In genomic region chr9:69122391-69123141, GRCh38 we compare ENCODE assay signal across 8 cellular contexts. TPM values are rescaled to one million over a fixed set of nuclear protein-coding genes. Genes with fewer than 3 reads are reported as not detected.
DNase-seq lines count a peak whose midpoint lies in the region; ATAC-seq and TF ChIP-seq lines count a peak whose summit lies in the region.

No MANE protein-coding gene starts in this region.

- H3K36me3 ChIP-seq in spleen, result no peaks in the 10 kb centered on the region

- intact Hi-C loops in spleen (cut with DNase I; ENCODE audit: low total_unique reads), result no loop called here

- peaks cover 17% of the 10 kb centered on the region for H3K27me3 Mint-ChIP-seq in T-helper 1 cell treated with Interleukin-12 subunit alpha and Interleukin-12 subunit beta and Interleukin-4 antibody, amounts not matched to agents 30 μg/mL and 1 μg/mL, for 36 hours (ENCODE audit: low read depth)

- 33 to 39% (median 36%) methylated on average over 25 to 26 of the region's 26 CpGs for WGBS in spleen, 5 donors

- DNase-seq in T-helper 1 cell (no peak), NCI-H1105 treated with DMSO at 0.1 percent for 48 hours (lab: John Stamatoyannopoulos, UW) (peak; percentile 57), astrocyte of the hippocampus (ENCODE audit: low read depth, low spot score) (peak; percentile 83), iPS-NIHi7 (ENCODE audit: extremely low spot score) (peak; percentile 42), spleen (no peak), NCI-H1048 (lab: John Stamatoyannopoulos, UW) (no peak)

- TF ChIP-seq POLR2A in spleen (IDR thresholded peaks at IDR 0.05), result no peak

- peaks cover 6 to 26% (median 20%) of the 10 kb centered on the region in 6 donors for H3K4me1 ChIP-seq in spleen

- H3K27ac ChIP-seq in spleen, result peak overlapping the region in 5 of 8 donors; percentile 9 to 70 (median 41)

- H3K4me3 Mint-ChIP-seq in T-helper 1 cell treated with Interleukin-12 subunit alpha and Interleukin-12 subunit beta and Interleukin-4 antibody, amounts not matched to agents 30 μg/mL and 1 μg/mL, for 36 hours, result peak overlapping the region; percentile 92

- H3K9me3 ChIP-seq in spleen, result no peaks in the 10 kb centered on the region

- TF ChIP-seq CTCF in spleen (IDR thresholded peaks at IDR 0.05 in 8 of 11, conservative IDR thresholded peaks at IDR 0.05 in 3 of 11), result no peak

- H3K27me3 ChIP-seq in spleen (replicated peaks in 1 of 7), result peaks cover 0 to 26% (median 0%) of the 10 kb centered on the region in 7 donors

- no peak for ATAC-seq in GM18873 (IDR thresholded peaks at IDR 0.05; ENCODE audit: low FRiP score, unreplicated experiment)

- H3K36me3 Mint-ChIP-seq in T-helper 1 cell treated with Interleukin-12 subunit alpha and Interleukin-12 subunit beta and Interleukin-4 antibody, amounts not matched to agents 30 μg/mL and 1 μg/mL, for 36 hours (ENCODE audit: low read depth), result no peaks in the 10 kb centered on the region

- peak overlapping the region; percentile 45 to 78 (median 64) for H3K4me3 ChIP-seq in spleen

- peaks cover 19% of the 10 kb centered on the region for H3K4me1 Mint-ChIP-seq in T-helper 1 cell treated with Interleukin-12 subunit alpha and Interleukin-12 subunit beta and Interleukin-4 antibody, amounts not matched to agents 30 μg/mL and 1 μg/mL, for 36 hours (ENCODE audit: low read depth)

- H3K9me3 Mint-ChIP-seq in T-helper 1 cell treated with Interleukin-12 subunit alpha and Interleukin-12 subunit beta and Interleukin-4 antibody, amounts not matched to agents 30 μg/mL and 1 μg/mL, for 36 hours, result no peaks in the 10 kb centered on the region

- H3K27ac Mint-ChIP-seq in T-helper 1 cell treated with Interleukin-12 subunit alpha and Interleukin-12 subunit beta and Interleukin-4 antibody, amounts not matched to agents 30 μg/mL and 1 μg/mL, for 36 hours, result no peak overlapping the region

RNA-seq across cellular contexts. Expression of gene TJP2, which starts 51.5 kb away (rescaled TPM):
- total RNA-seq in spleen, result 10 to 100 TPM; 11.3 to 20.5 (median 16.1) TPM
- polyA plus RNA-seq in spleen, result 1 to 10 TPM; 2.9 to 5.6 (median 5.2) TPM

Comparison
In these comparisons a context has a peak if more than half of its experiments do, and no peak if none do; other contexts are left out.
1. DNase-seq: peak in NCI-H1105 treated with DMSO at 0.1 percent for 48 hours (single experiment), astrocyte of the hippocampus (single experiment) and iPS-NIHi7 (single experiment); none in T-helper 1 cell (0 of 5), spleen (single experiment) and NCI-H1048 (single experiment).